ENCODE assay signal across 16 cellular contexts in genomic region chr5:178196986-178197385, GRCh38. TPM values are rescaled to one million over a fixed set of nuclear protein-coding genes. Genes with fewer than 3 reads are reported as not detected.
DNase-seq lines count a peak whose midpoint lies in the region; ATAC-seq, FAIRE-seq and TF ChIP-seq lines count a peak whose summit lies in the region.
"Had no signal": no experiment of that assay in that cellular context is flagged by ENCODE, and none has a peak within 500 bp of the region (broad histone marks: within the 10 kb centered on the region; RNA-seq: fewer than 3 reads in every experiment).

No MANE protein-coding gene starts in this region.

- H3K36me3 ChIP-seq in A673 (ENCODE audit: insufficient read depth, low read length, poor library complexity, severe bottlenecking), result no peaks in the 10 kb centered on the region
- H3K36me3 ChIP-seq in H7 (replicated peaks; ENCODE audit: control insufficient read depth, insufficient read depth, low read length), result no peaks in the 10 kb centered on the region
- no peaks in the 10 kb centered on the region for H3K36me3 ChIP-seq in GM12878 (ENCODE audit: control insufficient read depth in 2 of 2, insufficient read depth in 2 of 2, low read length in 1 of 2)
- H3K36me3 ChIP-seq: BLaER1 treated with 17β-estradiol and CSF1 and Interleukin-3, amounts not matched to agents 10 nM and 100 nM had no signal

- 66% methylated on average over 8 of the region's 8 CpGs for WGBS in GM12878 (ENCODE audit: insufficient coverage, insufficient replicate concordance, low lambda C conversion rate, missing lambda C conversion rate)

- H3K4me1 ChIP-seq in A673 (ENCODE audit: insufficient read depth, low read length, poor library complexity, severe bottlenecking), result no peaks in the 10 kb centered on the region
- no peaks in the 10 kb centered on the region for H3K4me1 ChIP-seq in GM12878 (ENCODE audit: control insufficient read depth, insufficient read depth, low read length)

- H4K20me1 ChIP-seq in GM12878 (ENCODE audit: control insufficient read depth, insufficient read depth), result no peaks in the 10 kb centered on the region
- H4K20me1 ChIP-seq: BLaER1 treated with 17β-estradiol and CSF1 and Interleukin-3, amounts not matched to agents 10 nM and 100 nM had no signal

- intact Hi-C loops in A673 (cut with micrococcal nuclease; ENCODE audit: unreplicated experiment) (no loop called here), GM12878 (cut with micrococcal nuclease; ENCODE audit: unreplicated experiment) (no loop called here)
- intact Hi-C loops in activated CD4-positive, alpha-beta T cell treated with anti-CD3 and anti-CD28 coated beads, Interleukin-2, amount 10 ng/mL, durations not matched to agents 24 days and 14 days (cut with micrococcal nuclease), result no loop called here

- H3K9me3 ChIP-seq in A673 (ENCODE audit: low read depth, low read length, poor library complexity, severe bottlenecking) (no peaks in the 10 kb centered on the region), GM12878 (replicated peaks; ENCODE audit: control insufficient read depth, insufficient read depth, low read length) (no peaks in the 10 kb centered on the region)
- H3K9me3 ChIP-seq: BLaER1 treated with 17β-estradiol and CSF1 and Interleukin-3, amounts not matched to agents 10 nM and 100 nM had no signal

- no peak overlapping the region for H3K4me2 ChIP-seq in GM12878 (ENCODE audit: control insufficient read depth, insufficient read depth)
- H3K4me2 ChIP-seq: BLaER1 treated with 17β-estradiol and CSF1 and Interleukin-3, amounts not matched to agents 10 nM and 100 nM had no signal

- ATAC-seq in GM12878, result peak; percentile 86
- ATAC-seq in left lobe of liver, result peak; percentile 73
- ATAC-seq in GM18868 (IDR thresholded peaks at IDR 0.05; ENCODE audit: unreplicated experiment), result no peak

- RAD21 ChIA-PET in GM12878 (lab: Charles Lee; ENCODE audit: unreplicated experiment), result no interaction called here

- no peak for TF ChIP-seq RAD21 in GM12878 (IDR thresholded peaks at IDR 0.05; ENCODE audit: insufficient read depth, low read depth, low read length)

- in situ Hi-C loops in GM12878 (cut with MboI), result no loop called here
- in situ Hi-C loops in G401 (cut with HindIII; ENCODE audit: low sequenced_read_pairs), result no loop called here

- FAIRE-seq in GM12878 (lab: Jason Lieb, UNC), result no peak
- FAIRE-seq: small intestine had no signal

- POLR2A ChIA-PET in A673 (lab: Charles Lee; ENCODE audit: low non-redundant PET), result no interaction called here
- POLR2A ChIA-PET in GM12878 (lab: Charles Lee), result interaction anchor here (0.6 kb wide), 1 partner anchor 647 kb away, joined by 3 read pairs; no protein-coding TSS in a partner anchor

- no peak overlapping the region for H3K4me3 ChIP-seq in A673 (ENCODE audit: low read depth, low read length, poor library complexity, severe bottlenecking)
- H3K4me3 ChIP-seq in H7 (ENCODE audit: insufficient read depth, low read depth, low read length), result no peak overlapping the region
- no peak overlapping the region for H3K4me3 ChIP-seq in GM12878
- H3K4me3 ChIP-seq: BLaER1 treated with 17β-estradiol and CSF1 and Interleukin-3, amounts not matched to agents 10 nM and 100 nM had no signal

- H3K4me3 Mint-ChIP-seq in activated CD4-positive, alpha-beta T cell treated with anti-CD3 and anti-CD28 coated beads, Interleukin-2, amount 10 ng/mL, durations not matched to agents 24 days and 14 days, result no peak overlapping the region
- H3K4me3 Mint-ChIP-seq: activated CD4-positive, alpha-beta memory T cell treated with anti-CD3 and anti-CD28 coated beads for 36 hours had no signal

- SMC1A ChIA-PET in GM12878 (lab: Charles Lee; ENCODE audit: uncharacterized antibody, unreplicated experiment), result no interaction called here

- H3K36me3 Mint-ChIP-seq in activated CD4-positive, alpha-beta T cell treated with anti-CD3 and anti-CD28 coated beads, Interleukin-2, amount 10 ng/mL, durations not matched to agents 24 days and 14 days (ENCODE audit: low read depth), result no peaks in the 10 kb centered on the region
- H3K36me3 Mint-ChIP-seq: activated CD4-positive, alpha-beta memory T cell treated with anti-CD3 and anti-CD28 coated beads for 36 hours had no signal

- H3K27me3 ChIP-seq in A673 (replicated peaks; ENCODE audit: insufficient read depth, low read depth, low read length, poor library complexity), result no peaks in the 10 kb centered on the region
- H3K27me3 ChIP-seq in H7 (ENCODE audit: control insufficient read depth, insufficient read depth, low read length), result no peaks in the 10 kb centered on the region; the same call in 1 of the 2 replicates
- peaks cover 0 to 5% of the 10 kb centered on the region in 2 experiments; a peak in 3 of 4 replicates for H3K27me3 ChIP-seq in GM12878 (replicated peaks in 1 of 2; ENCODE audit: control insufficient read depth in 2 of 2, insufficient read depth in 2 of 2, low read length in 1 of 2)
- H3K27me3 ChIP-seq: BLaER1 treated with 17β-estradiol and CSF1 and Interleukin-3, amounts not matched to agents 10 nM and 100 nM had no signal

- BruUV-seq in A673 (replicated peaks; lab: Mats Ljungman, UMichigan), result no TSS peak
- BruUV-seq in GM12878 (replicated peaks; lab: Mats Ljungman, UMichigan), result no TSS peak

- no peak for DNase-seq in A673 (ENCODE audit: low spot score)
- DNase-seq in H7, result peak; percentile 72
- DNase-seq in GM12878 (ENCODE audit: low read depth, low spot score), result no peak
- DNase-seq in left lobe of liver (ENCODE audit: low spot score), result no peak
- DNase-seq in SK-N-DZ (ENCODE audit: low spot score), result no peak
- no peak for DNase-seq in activated CD4-positive, alpha-beta T cell treated with anti-CD3 and anti-CD28 coated beads, Interleukin-2, amount 10 ng/mL, durations not matched to agents 24 days and 14 days
- no peak for DNase-seq in G401 (ENCODE audit: low spot score)
- DNase-seq: activated CD4-positive, alpha-beta memory T cell treated with anti-CD3 and anti-CD28 coated beads for 36 hours; aorta; GOT3; NCI-H187 treated with DMSO at 0.1 percent for 48 hours; SHP77 treated with DMSO at 0.1 percent for 48 hours; small intestine had no signal

- peaks cover 12% of the 10 kb centered on the region for H3K4me1 Mint-ChIP-seq in activated CD4-positive, alpha-beta T cell treated with anti-CD3 and anti-CD28 coated beads, Interleukin-2, amount 10 ng/mL, durations not matched to agents 24 days and 14 days

- H3K27ac ChIP-seq in A673 (ENCODE audit: low read depth, low read length, poor library complexity, severe bottlenecking) (no peak overlapping the region), GM12878 (ENCODE audit: control insufficient read depth, insufficient read depth) (no peak overlapping the region)
- H3K27ac ChIP-seq: BLaER1 treated with 17β-estradiol and CSF1 and Interleukin-3, amounts not matched to agents 10 nM and 100 nM had no signal

- H3K27me3 Mint-ChIP-seq in activated CD4-positive, alpha-beta T cell treated with anti-CD3 and anti-CD28 coated beads, Interleukin-2, amount 10 ng/mL, durations not matched to agents 24 days and 14 days, result peaks cover 24% of the 10 kb centered on the region

- TF ChIP-seq CTCF in A673 (conservative IDR thresholded peaks at IDR 0.05; ENCODE audit: low read depth, low read length) (peak; percentile 32; the same call in 1 of the 2 replicates), GM12878 (IDR thresholded peaks at IDR 0.05 in 2 of 3, conservative IDR thresholded peaks at IDR 0.05 in 1 of 3; ENCODE audit: control insufficient read depth in 2 of 3, extremely low read depth in 1 of 3, insufficient read depth in 1 of 3, low read depth in 3 of 3, low read length in 3 of 3) (peak; percentile 28 to 56 (median 53); a peak in 5 of 6 replicates)

- TF ChIP-seq EP300 in GM12878 (IDR thresholded peaks at IDR 0.05; ENCODE audit: borderline replicate concordance in 1 of 2, control insufficient read depth in 1 of 2, low read depth in 2 of 2, low read length in 2 of 2), result no peak

- H2AFZ ChIP-seq in GM12878 (ENCODE audit: control insufficient read depth, low read depth, low read length), result no peak overlapping the region

- no peak overlapping the region for H3K9ac ChIP-seq in GM12878 (ENCODE audit: control insufficient read depth, insufficient read depth, low read length)
- H3K9ac ChIP-seq: BLaER1 treated with 17β-estradiol and CSF1 and Interleukin-3, amounts not matched to agents 10 nM and 100 nM had no signal

- H3K9me3 Mint-ChIP-seq in activated CD4-positive, alpha-beta T cell treated with anti-CD3 and anti-CD28 coated beads, Interleukin-2, amount 10 ng/mL, durations not matched to agents 24 days and 14 days, result no peaks in the 10 kb centered on the region
- H3K9me3 Mint-ChIP-seq: activated CD4-positive, alpha-beta memory T cell treated with anti-CD3 and anti-CD28 coated beads for 36 hours had no signal

- no peak overlapping the region for H3K27ac Mint-ChIP-seq in activated CD4-positive, alpha-beta T cell treated with anti-CD3 and anti-CD28 coated beads, Interleukin-2, amount 10 ng/mL, durations not matched to agents 24 days and 14 days
- H3K27ac Mint-ChIP-seq: activated CD4-positive, alpha-beta memory T cell treated with anti-CD3 and anti-CD28 coated beads for 36 hours had no signal

- CTCF ChIA-PET in A673 (lab: Charles Lee) (no interaction called here), GM12878 (lab: Yijun Ruan, JAX) (interaction anchor here (0.7 to 1.9 kb wide), 4 partner anchors 12 to 34 kb away, joined by 3 to 7 read pairs (median 3); no protein-coding TSS in a partner anchor)

- no peaks in the 10 kb centered on the region for H3K79me2 ChIP-seq in GM12878 (ENCODE audit: control insufficient read depth, insufficient read depth, low read length)

- TF ChIP-seq POLR2A in GM12878 (IDR thresholded peaks at IDR 0.05; ENCODE audit: low read depth, low read length), result no peak

RNA-seq across cellular contexts. Expression of gene HNRNPAB, which starts 7.3 kb away (rescaled TPM):
- total RNA-seq in A673 (2021), result 369 and 408 TPM in 2 replicates
- total RNA-seq in H7 (2014; rRNA removed; shearing (Covaris generic)), result 134 and 138 TPM in 2 replicates
- 21.9 and 24.9 TPM in 2 replicates for total RNA-seq in GM12878 (2013; cell fraction: nucleolus; rRNA removed)
- 120 and 134 TPM in 2 replicates for total RNA-seq in GM12878 (2014; rRNA removed)
- 167 and 175 TPM in 2 replicates for total RNA-seq in GM12878 (2014; rRNA removed; fragmentation: Illumina TruSeq; extraction: Trizol)
- total RNA-seq in GM12878 (2021), result 311 and 330 TPM in 2 replicates
- polyA plus RNA-seq in GM12878 (2011; ENCODE audit: low read depth), result 118 TPM
- polyA plus RNA-seq in GM12878 (2011; rRNA removed), result 193 and 198 TPM in 2 replicates
- polyA plus RNA-seq in GM12878 (2011; cell fraction: cytosol; rRNA removed), result 148 and 169 TPM in 2 replicates
- 78.5 and 127 TPM in 2 replicates for polyA plus RNA-seq in GM12878 (2011; cell fraction: nucleus; rRNA removed)
- 119 and 164 TPM in 2 replicates for polyA plus RNA-seq in GM12878 (2012)
- polyA plus RNA-seq in GM12878 (2014; fragmentation: Illumina TruSeq; extraction: Trizol), result 262 and 268 TPM in 2 replicates
- 10 to 100 TPM; 42.3 to 77.6 TPM for polyA plus RNA-seq in GM12878 (2014; fragmentation: Nextera tagmentation; extraction: Ambion mirVana)
- polyA plus RNA-seq in GM12878 (2014; rRNA removed), result 299 and 332 TPM in 2 replicates
- polyA plus RNA-seq in GM12878 (2016; fragmentation: Nextera tagmentation; extraction: Ambion mirVana), result 100 to 1,000 TPM; 269 to 302 TPM
- polyA minus RNA-seq in GM12878 (2011; rRNA and poly(A)+ RNA removed), result 56.9 and 60.6 TPM in 2 replicates
- polyA minus RNA-seq in GM12878 (2011; cell fraction: cytosol; rRNA and poly(A)+ RNA removed), result 39.2 and 49.7 TPM in 2 replicates
- polyA minus RNA-seq in GM12878 (2011; cell fraction: nucleus; rRNA and poly(A)+ RNA removed), result 21.6 and 37.5 TPM in 2 replicates
- 56.1 TPM for total RNA-seq in left lobe of liver
- polyA plus RNA-seq in SK-N-DZ (2014; cell fraction: cytosol; rRNA removed), result 198 and 227 TPM in 2 replicates
- polyA plus RNA-seq in SK-N-DZ (2014; cell fraction: nucleus; rRNA removed), result 117 and 183 TPM in 2 replicates
- total RNA-seq in activated CD4-positive, alpha-beta T cell treated with anti-CD3 and anti-CD28 coated beads, Interleukin-2, amount 10 ng/mL, durations not matched to agents 24 days and 14 days, result 492 and 507 TPM in 2 replicates
- total RNA-seq in G401 (2014; rRNA removed; shearing (Covaris generic)), result 160 and 197 TPM in 2 replicates

RNA-seq across cellular contexts. Expression of gene GMCL2, which starts 9.8 kb away (rescaled TPM):
- total RNA-seq in A673 (2021) (not detected in 2 replicates), GM12878 (2014; rRNA removed) (not detected in 2 replicates), GM12878 (2014; rRNA removed; fragmentation: Illumina TruSeq; extraction: Trizol) (not detected in 2 replicates), GM12878 (2021) (not detected in 2 replicates), left lobe of liver (not detected)
- total RNA-seq in H7 (2014; rRNA removed; shearing (Covaris generic)), result not detected in 2 replicates
- not detected in 2 replicates for total RNA-seq in GM12878 (2013; cell fraction: nucleolus; rRNA removed)
- not detected for polyA plus RNA-seq in GM12878 (2011; ENCODE audit: low read depth)
- polyA plus RNA-seq in GM12878 (2011; rRNA removed) (0.04 TPM in 1 of 2 replicates, not detected in the other), GM12878 (2014; fragmentation: Illumina TruSeq; extraction: Trizol) (not detected in 2 replicates), GM12878 (2014; fragmentation: Nextera tagmentation; extraction: Ambion mirVana) (not detected), GM12878 (2014; rRNA removed) (not detected in 2 replicates), GM12878 (2016; fragmentation: Nextera tagmentation; extraction: Ambion mirVana) (under 1 TPM in 1 of 2 experiments, not detected in 1; 0.07 TPM)
- polyA plus RNA-seq in GM12878 (2011; cell fraction: cytosol; rRNA removed), result not detected in 2 replicates
- not detected in 2 replicates for polyA plus RNA-seq in GM12878 (2011; cell fraction: nucleus; rRNA removed)
- polyA plus RNA-seq in GM12878 (2012), result not detected in 2 replicates
- polyA minus RNA-seq in GM12878 (2011; rRNA and poly(A)+ RNA removed), result not detected in 2 replicates
- polyA minus RNA-seq in GM12878 (2011; cell fraction: cytosol; rRNA and poly(A)+ RNA removed), result not detected in 2 replicates
- polyA minus RNA-seq in GM12878 (2011; cell fraction: nucleus; rRNA and poly(A)+ RNA removed), result not detected in 2 replicates
- polyA plus RNA-seq in SK-N-DZ (2014; cell fraction: cytosol; rRNA removed), result not detected in 2 replicates
- polyA plus RNA-seq in SK-N-DZ (2014; cell fraction: nucleus; rRNA removed), result not detected in 2 replicates
- 0.07 TPM in 1 of 2 replicates, not detected in the other for total RNA-seq in activated CD4-positive, alpha-beta T cell treated with anti-CD3 and anti-CD28 coated beads, Interleukin-2, amount 10 ng/mL, durations not matched to agents 24 days and 14 days
- total RNA-seq in G401 (2014; rRNA removed; shearing (Covaris generic)), result 0.03 TPM in 1 of 2 replicates, not detected in the other
- total RNA-seq: activated CD4-positive, alpha-beta memory T cell treated with anti-CD3 and anti-CD28 coated beads for 36 hours; aorta; lung microvascular endothelial cell had no signal
- polyA plus RNA-seq: aorta, small intestine had no signal

RNA-seq across cellular contexts. Expression of gene PHYKPL, which starts 35.6 kb away (rescaled TPM):
- total RNA-seq in A673 (2021) (43.9 and 49.0 TPM in 2 replicates), GM12878 (2014; rRNA removed) (25.2 and 26.6 TPM in 2 replicates), GM12878 (2014; rRNA removed; fragmentation: Illumina TruSeq; extraction: Trizol) (23.3 and 23.5 TPM in 2 replicates), GM12878 (2021) (36.1 and 45.1 TPM in 2 replicates), left lobe of liver (74.1 TPM)
- total RNA-seq in H7 (2014; rRNA removed; shearing (Covaris generic)), result 11.3 and 25.1 TPM in 2 replicates
- 144 and 151 TPM in 2 replicates for total RNA-seq in GM12878 (2013; cell fraction: nucleolus; rRNA removed)
- 16.0 TPM for polyA plus RNA-seq in GM12878 (2011; ENCODE audit: low read depth)
- polyA plus RNA-seq in GM12878 (2011; rRNA removed) (39.9 and 53.9 TPM in 2 replicates), GM12878 (2014; fragmentation: Illumina TruSeq; extraction: Trizol) (17.3 and 22.9 TPM in 2 replicates), GM12878 (2014; fragmentation: Nextera tagmentation; extraction: Ambion mirVana) (1 to 10 TPM; 4.5 to 7.9 TPM), GM12878 (2014; rRNA removed) (40.6 and 42.3 TPM in 2 replicates), GM12878 (2016; fragmentation: Nextera tagmentation; extraction: Ambion mirVana) (10 to 100 TPM; 26.0 to 29.0 TPM)
- 37.9 and 49.1 TPM in 2 replicates for polyA plus RNA-seq in GM12878 (2011; cell fraction: cytosol; rRNA removed)
- 213 and 242 TPM in 2 replicates for polyA plus RNA-seq in GM12878 (2011; cell fraction: nucleus; rRNA removed)
- 34.1 and 38.8 TPM in 2 replicates for polyA plus RNA-seq in GM12878 (2012)
- polyA minus RNA-seq in GM12878 (2011; rRNA and poly(A)+ RNA removed), result 63.2 and 88.8 TPM in 2 replicates
- 9.1 and 13.4 TPM in 2 replicates for polyA minus RNA-seq in GM12878 (2011; cell fraction: cytosol; rRNA and poly(A)+ RNA removed)
- polyA minus RNA-seq in GM12878 (2011; cell fraction: nucleus; rRNA and poly(A)+ RNA removed), result 79.1 and 138 TPM in 2 replicates
- 6.3 and 6.7 TPM in 2 replicates for polyA plus RNA-seq in SK-N-DZ (2014; cell fraction: cytosol; rRNA removed)
- polyA plus RNA-seq in SK-N-DZ (2014; cell fraction: nucleus; rRNA removed), result 45.2 and 56.1 TPM in 2 replicates
- total RNA-seq in activated CD4-positive, alpha-beta T cell treated with anti-CD3 and anti-CD28 coated beads, Interleukin-2, amount 10 ng/mL, durations not matched to agents 24 days and 14 days, result 77.8 and 85.9 TPM in 2 replicates
- total RNA-seq in G401 (2014; rRNA removed; shearing (Covaris generic)), result 26.6 and 32.6 TPM in 2 replicates

RNA-seq across cellular contexts. Expression of gene NHP2, which starts 43.3 kb away (rescaled TPM):
- total RNA-seq in A673 (2021) (223 and 232 TPM in 2 replicates), GM12878 (2014; rRNA removed) (284 and 305 TPM in 2 replicates), GM12878 (2014; rRNA removed; fragmentation: Illumina TruSeq; extraction: Trizol) (132 and 163 TPM in 2 replicates), GM12878 (2021) (233 TPM in 2 replicates), left lobe of liver (45.6 TPM)
- 254 and 275 TPM in 2 replicates for total RNA-seq in H7 (2014; rRNA removed; shearing (Covaris generic))
- total RNA-seq in GM12878 (2013; cell fraction: nucleolus; rRNA removed), result 53.0 and 54.1 TPM in 2 replicates
- polyA plus RNA-seq in GM12878 (2011; ENCODE audit: low read depth), result 141 TPM
- polyA plus RNA-seq in GM12878 (2011; rRNA removed) (112 and 130 TPM in 2 replicates), GM12878 (2014; fragmentation: Illumina TruSeq; extraction: Trizol) (46.4 and 97.3 TPM in 2 replicates), GM12878 (2014; fragmentation: Nextera tagmentation; extraction: Ambion mirVana) (100 to 1,000 TPM in 1 of 2 experiments, 10 to 100 TPM in 1; 39.2 to 127 TPM), GM12878 (2014; rRNA removed) (277 and 301 TPM in 2 replicates), GM12878 (2016; fragmentation: Nextera tagmentation; extraction: Ambion mirVana) (100 to 1,000 TPM; 485 to 513 TPM)
- 200 and 227 TPM in 2 replicates for polyA plus RNA-seq in GM12878 (2011; cell fraction: cytosol; rRNA removed)
- 129 and 130 TPM in 2 replicates for polyA plus RNA-seq in GM12878 (2011; cell fraction: nucleus; rRNA removed)
- polyA plus RNA-seq in GM12878 (2012), result 153 and 166 TPM in 2 replicates
- polyA minus RNA-seq in GM12878 (2011; rRNA and poly(A)+ RNA removed), result 50.3 and 72.8 TPM in 2 replicates
- polyA minus RNA-seq in GM12878 (2011; cell fraction: cytosol; rRNA and poly(A)+ RNA removed), result 57.3 and 62.9 TPM in 2 replicates
- 35.5 and 50.4 TPM in 2 replicates for polyA minus RNA-seq in GM12878 (2011; cell fraction: nucleus; rRNA and poly(A)+ RNA removed)
- polyA plus RNA-seq in SK-N-DZ (2014; cell fraction: cytosol; rRNA removed), result 979 and 1,102 TPM in 2 replicates
- polyA plus RNA-seq in SK-N-DZ (2014; cell fraction: nucleus; rRNA removed), result 486 and 595 TPM in 2 replicates
- total RNA-seq in activated CD4-positive, alpha-beta T cell treated with anti-CD3 and anti-CD28 coated beads, Interleukin-2, amount 10 ng/mL, durations not matched to agents 24 days and 14 days, result 267 and 273 TPM in 2 replicates
- total RNA-seq in G401 (2014; rRNA removed; shearing (Covaris generic)), result 280 and 288 TPM in 2 replicates
